ENCODE assay signal across 14 cellular contexts in genomic region chr13:51261610-51262249, GRCh38. TPM values are rescaled to one million over a fixed set of nuclear protein-coding genes. Genes with fewer than 3 reads are reported as not detected.
"Had no signal": no experiment of that assay in that cellular context is flagged by ENCODE, and none has a peak within 500 bp of the region (broad histone marks: within the 10 kb centered on the region; RNA-seq: fewer than 3 reads in every experiment).

No MANE protein-coding gene starts in this region.

- ATAC-seq: activated CD8-positive, alpha-beta T cell treated with anti-CD3 and anti-CD28 coated beads for 36 hours; activated T-cell treated with anti-CD3 and anti-CD28 coated beads, Interleukin-2, amount 50 U/mL, for 72 hours; effector memory CD8-positive, alpha-beta T cell; pancreas; stimulated activated memory B cell treated with anti-CD40 and anti-IgM and Interleukin-4, amounts not matched to agents 10 μg/mL and 1 μg/mL and 100 μg/mL, for 72 hours had no signal

- H3K4me1 Mint-ChIP-seq: immature natural killer cell; stimulated activated memory B cell treated with anti-CD40 and anti-IgM and Interleukin-4, amounts not matched to agents 10 μg/mL and 1 μg/mL and 100 μg/mL, for 72 hours had no signal

- H3K9me3 ChIP-seq: pancreas, SJCRH30 had no signal

- H3K27me3 Mint-ChIP-seq: activated CD8-positive, alpha-beta T cell treated with anti-CD3 and anti-CD28 coated beads for 36 hours had no signal

- H3K4me1 ChIP-seq: pancreas, SJCRH30 had no signal

- H3K4me3 Mint-ChIP-seq: activated CD8-positive, alpha-beta T cell treated with anti-CD3 and anti-CD28 coated beads for 36 hours; activated T-cell treated with anti-CD3 and anti-CD28 coated beads, Interleukin-2, amount 50 U/mL, for 72 hours; effector memory CD8-positive, alpha-beta T cell; immature natural killer cell; stimulated activated memory B cell treated with anti-CD40 and anti-IgM and Interleukin-4, amounts not matched to agents 10 μg/mL and 1 μg/mL and 100 μg/mL, for 72 hours had no signal

- H3K9me3 Mint-ChIP-seq: activated CD8-positive, alpha-beta T cell treated with anti-CD3 and anti-CD28 coated beads for 36 hours; activated T-cell treated with anti-CD3 and anti-CD28 coated beads, Interleukin-2, amount 50 U/mL, for 72 hours; effector memory CD8-positive, alpha-beta T cell; immature natural killer cell; stimulated activated memory B cell treated with anti-CD40 and anti-IgM and Interleukin-4, amounts not matched to agents 10 μg/mL and 1 μg/mL and 100 μg/mL, for 72 hours had no signal

- H3K36me3 Mint-ChIP-seq: immature natural killer cell; stimulated activated memory B cell treated with anti-CD40 and anti-IgM and Interleukin-4, amounts not matched to agents 10 μg/mL and 1 μg/mL and 100 μg/mL, for 72 hours had no signal

- H3K36me3 ChIP-seq: pancreas, SJCRH30 had no signal

- H3K4me2 ChIP-seq: smooth muscle cell had no signal

- DNase-seq: activated CD4-positive, alpha-beta T cell treated with anti-CD3 and anti-CD28 coated beads for 1 hour; activated CD8-positive, alpha-beta memory T cell treated with anti-CD3 and anti-CD28 coated beads, Interleukin-2, amount 50 U/mL, for 4 hours; activated CD8-positive, alpha-beta T cell treated with anti-CD3 and anti-CD28 coated beads for 36 hours; activated T-cell treated with anti-CD3 and anti-CD28 coated beads, Interleukin-2, amount 50 U/mL, for 72 hours; effector memory CD8-positive, alpha-beta T cell; immature natural killer cell; left cardiac atrium; pancreas; retina; SJCRH30; trophoblast cell had no signal

- H3K27me3 ChIP-seq: pancreas, SJCRH30 had no signal

- H3K27ac ChIP-seq: coronary artery, pancreas, SJCRH30 had no signal

- H3K27ac Mint-ChIP-seq: activated CD8-positive, alpha-beta T cell treated with anti-CD3 and anti-CD28 coated beads for 36 hours; activated T-cell treated with anti-CD3 and anti-CD28 coated beads, Interleukin-2, amount 50 U/mL, for 72 hours; effector memory CD8-positive, alpha-beta T cell; immature natural killer cell; stimulated activated memory B cell treated with anti-CD40 and anti-IgM and Interleukin-4, amounts not matched to agents 10 μg/mL and 1 μg/mL and 100 μg/mL, for 72 hours had no signal

- H3K4me3 ChIP-seq: coronary artery, pancreas, SJCRH30, smooth muscle cell had no signal

RNA-seq across cellular contexts. Expression of gene FAM124A, which starts 39.5 kb away (rescaled TPM):
- total RNA-seq: smooth muscle cell had no signal
